Comparison of ENCODE assay signal across 9 cellular contexts in genomic region chr5:114305402-114306207, GRCh38. TPM values are rescaled to one million over a fixed set of nuclear protein-coding genes. Genes with fewer than 3 reads are reported as not detected.
DNase-seq lines count a peak whose midpoint lies in the region; ATAC-seq and TF ChIP-seq lines count a peak whose summit lies in the region.
"Had no signal": no experiment of that assay in that cellular context is flagged by ENCODE, and none has a peak within 500 bp of the region (broad histone marks: within the 10 kb centered on the region; RNA-seq: fewer than 3 reads in every experiment).

No MANE protein-coding gene starts in this region.

- H2AFZ ChIP-seq in GM23248 (no peak overlapping the region), OCI-LY7 (ENCODE audit: low read length) (no peak overlapping the region)

- H3K9me3 Mint-ChIP-seq in Calu3 (ENCODE audit: low read depth, unreplicated experiment), result no peaks in the 10 kb centered on the region
- H3K9me3 Mint-ChIP-seq: central memory CD8-positive, alpha-beta T cell had no signal

- H3K27me3 ChIP-seq in GM23248 (replicated peaks; ENCODE audit: insufficient read depth), result no peaks in the 10 kb centered on the region

- H4K20me1 ChIP-seq in GM23248 (ENCODE audit: insufficient read depth), result no peaks in the 10 kb centered on the region
- H4K20me1 ChIP-seq in OCI-LY7 (ENCODE audit: insufficient read depth, low read length), result no peaks in the 10 kb centered on the region

- H3K4me1 ChIP-seq in GM23248 (ENCODE audit: insufficient read depth), result no peaks in the 10 kb centered on the region
- H3K4me1 ChIP-seq in OCI-LY7 (ENCODE audit: insufficient read depth, low read length, poor library complexity, severe bottlenecking), result no peaks in the 10 kb centered on the region

- no peak overlapping the region for H3K27ac ChIP-seq in GM23248
- H3K27ac ChIP-seq in OCI-LY7 (ENCODE audit: low read depth, low read length, poor library complexity, severe bottlenecking), result no peak overlapping the region

- H3K4me3 ChIP-seq in GM23248, result no peak overlapping the region
- no peak overlapping the region for H3K4me3 ChIP-seq in OCI-LY7 (ENCODE audit: low read depth, low read length, poor library complexity, severe bottlenecking)

- TF ChIP-seq CTCF in Calu3 (IDR thresholded peaks at IDR 0.05; ENCODE audit: unreplicated experiment) (peak; percentile 38), OCI-LY7 (conservative IDR thresholded peaks at IDR 0.05; ENCODE audit: low read length) (peak; percentile 70)

- POLR2A ChIA-PET in OCI-LY7 (lab: Charles Lee), result no interaction called here

- no peaks in the 10 kb centered on the region for H3K36me3 Mint-ChIP-seq in Calu3 (ENCODE audit: insufficient read depth, unreplicated experiment)

- H3K27me3 Mint-ChIP-seq in Calu3 (ENCODE audit: unreplicated experiment), result peaks cover 14% of the 10 kb centered on the region
- H3K27me3 Mint-ChIP-seq: central memory CD8-positive, alpha-beta T cell had no signal

- H3K4me3 Mint-ChIP-seq in Calu3 (ENCODE audit: low read depth, unreplicated experiment), result no peak overlapping the region
- H3K4me3 Mint-ChIP-seq: central memory CD8-positive, alpha-beta T cell had no signal

- H3K9me2 ChIP-seq in GM23248 (ENCODE audit: insufficient read depth) (no peaks in the 10 kb centered on the region), OCI-LY7 (ENCODE audit: insufficient read depth, low read length) (no peaks in the 10 kb centered on the region)

- no peaks in the 10 kb centered on the region for H3F3A ChIP-seq in GM23248 (ENCODE audit: insufficient read depth)

- H3K4me2 ChIP-seq in GM23248 (ENCODE audit: unreplicated experiment) (no peak overlapping the region), OCI-LY7 (ENCODE audit: low read length) (no peak overlapping the region)

- BruUV-seq in Calu3 (replicated peaks; lab: Mats Ljungman, UMichigan) (no TSS peak), OCI-LY7 (replicated peaks; lab: Mats Ljungman, UMichigan) (no TSS peak)

- CTCF ChIA-PET in Calu3 (lab: Charles Lee), result interaction anchor here (0.7 to 1.3 kb wide), 2 partner anchors 14 to 81 kb away, joined by 3 read pairs; no protein-coding TSS in a partner anchor
- CTCF ChIA-PET in OCI-LY7 (lab: Charles Lee; ENCODE audit: unreplicated experiment), result no interaction called here

- ATAC-seq in GM18520 (IDR thresholded peaks at IDR 0.05; ENCODE audit: unreplicated experiment) (no peak), HG02678 (IDR thresholded peaks at IDR 0.05; ENCODE audit: unreplicated experiment) (no peak)

- DNase-seq in Calu3, result peak; percentile 17
- DNase-seq in GM23248, result peak; percentile 10
- DNase-seq in OCI-LY7 (ENCODE audit: low spot score), result peak; percentile 18
- DNase-seq in iPS DF 19.7 (ENCODE audit: low read depth, low spot score), result peak; percentile 9
- DNase-seq in NCI-H526 treated with DMSO at 0.1 percent for 48 hours (lab: John Stamatoyannopoulos, UW), result no peak
- DNase-seq in nucleus accumbens (lab: John Stamatoyannopoulos, UW), result no peak

- no peak overlapping the region for H3K27ac Mint-ChIP-seq in Calu3 (ENCODE audit: unreplicated experiment)

- in situ Hi-C loops in GM23248 (cut with MboI), result no loop called here

- no peak overlapping the region for H3K9ac ChIP-seq in GM23248

- H3K79me2 ChIP-seq in GM23248 (ENCODE audit: insufficient read depth) (no peaks in the 10 kb centered on the region), OCI-LY7 (ENCODE audit: insufficient read depth, low read depth, low read length) (no peaks in the 10 kb centered on the region)

- WGBS in GM23248 (ENCODE audit: low coverage in 1 of 2, low lambda C conversion rate in 2 of 2, missing lambda C conversion rate in 2 of 2), 2 experiments, result 18 to 38% methylated on average over 1 of the region's 1 CpG

- H3K9me3 ChIP-seq in GM23248 (ENCODE audit: low read depth) (no peaks in the 10 kb centered on the region), OCI-LY7 (ENCODE audit: low read length) (no peaks in the 10 kb centered on the region)

- no peaks in the 10 kb centered on the region for H3K36me3 ChIP-seq in GM23248 (ENCODE audit: low read depth)
- H3K36me3 ChIP-seq in OCI-LY7 (ENCODE audit: insufficient read depth, low read length), result no peaks in the 10 kb centered on the region

- H3K4me1 Mint-ChIP-seq in Calu3 (ENCODE audit: low read depth, unreplicated experiment), result no peaks in the 10 kb centered on the region
- H3K4me1 Mint-ChIP-seq: central memory CD8-positive, alpha-beta T cell had no signal

- intact Hi-C loops in Calu3 (cut with micrococcal nuclease; ENCODE audit: unreplicated experiment) (loop anchor here (1.0 to 5.0 kb wide), 4 partner anchors 142 to 693 kb away; no protein-coding TSS in a partner anchor), OCI-LY7 (cut with micrococcal nuclease; ENCODE audit: unreplicated experiment) (no loop called here)

RNA-seq across cellular contexts. Expression of gene KCNN2, which starts 56.3 kb away (rescaled TPM):
- total RNA-seq in Calu3 (2022) (1.2 and 2.0 TPM in 2 replicates), OCI-LY7 (2022) (not detected in 2 replicates)
- total RNA-seq in GM23248 (2014; rRNA removed; shearing (Covaris generic)), result not detected in 2 replicates
- polyA plus RNA-seq in GM23248 (2016; fragmentation: Nextera tagmentation; extraction: Ambion mirVana), result not detected in 2 replicates
- not detected in 2 replicates for total RNA-seq in OCI-LY7 (2014; rRNA removed; shearing (Covaris generic))

Comparison
In these comparisons a context has a peak if more than half of its experiments do, and no peak if none do; other contexts are left out.
1. DNase-seq: peak in Calu3 (single experiment), GM23248 (single experiment), OCI-LY7 (single experiment) and iPS DF 19.7 (single experiment); none in NCI-H526 treated with DMSO at 0.1 percent for 48 hours (single experiment) and nucleus accumbens (0 of 56).